8 cellular contexts compared by ENCODE assay signal in genomic region chr6:11232177-11232967, GRCh38. TPM values are rescaled to one million over a fixed set of nuclear protein-coding genes. Genes with fewer than 3 reads are reported as not detected.
DNase-seq lines count a peak whose midpoint lies in the region; ATAC-seq and TF ChIP-seq lines count a peak whose summit lies in the region.

Gene NEDD9, minus strand, starts transcription at chr6:11232668. Its CDS starts 153 bp downstream, at chr6:11232515.

- DNase-seq in NCI-H187 treated with DMSO at 0.1 percent for 48 hours (lab: John Stamatoyannopoulos, UW) (peak; percentile 73), anterior cingulate cortex (lab: John Stamatoyannopoulos, UW) (peak; percentile 37 to 96 (median 88)), right cardiac atrium (peak; percentile 96 to 98 (median 96)), pulmonary artery endothelial cell (ENCODE audit: low read depth, low spot score) (peak; percentile 94), uterus (peak; percentile 92 to 97)

- ATAC-seq in GM18499 (IDR thresholded peaks at IDR 0.05; ENCODE audit: insufficient read depth, unreplicated experiment) (peak; percentile 95), HG02943 (IDR thresholded peaks at IDR 0.05; ENCODE audit: low read depth, unreplicated experiment) (peak; percentile 98), right cardiac atrium (peak; percentile 98 to 99)

- H3K27ac ChIP-seq in right cardiac atrium (ENCODE audit: low read length) (peak within 1 kb of the TSS; percentile 93), uterus (peak within 1 kb of the TSS; percentile 88 to 94)

- no peaks in the 10 kb centered on the region for H3K9me3 ChIP-seq in right cardiac atrium (ENCODE audit: control insufficient read depth, low read length)
- H3K9me3 ChIP-seq in uterus = no peaks in the 10 kb centered on the region

- no peaks in the 10 kb centered on the region for H3K36me3 ChIP-seq in uterus

- peak in 2 of 4 experiments; percentile 5 to 21 for TF ChIP-seq CTCF in uterus (IDR thresholded peaks at IDR 0.05)

- intact Hi-C loops in T-helper 2 cell treated with Interferon-gamma antibody and Interleukin-4, amounts not matched to agents 100 ng/mL and 5 ng/mL, for 36 hours (cut with micrococcal nuclease) = loop anchor here (1.0 to 10.0 kb wide), 15 partner anchors 8 to 778 kb away; partner anchors contain the start of genes C6orf52, MAK, PAK1IP1 and TMEM170B
- intact Hi-C loops in right cardiac atrium (cut with DNase I) (loop anchor here in 2 of 4 donors (5.0 to 10.0 kb wide), 2 partner anchors 60 to 122 kb away; no protein-coding TSS in a partner anchor), uterus (cut with DNase I; ENCODE audit: low total_unique reads) (no loop called here)

- H3K4me1 ChIP-seq in right cardiac atrium (ENCODE audit: control insufficient read depth, insufficient read depth, low read length) = peaks cover 14% of the 10 kb centered on the region
- H3K4me1 ChIP-seq in uterus = no peaks in the 10 kb centered on the region

- H3K4me3 ChIP-seq in right cardiac atrium (ENCODE audit: low read length) (peak within 1 kb of the TSS; percentile 75), uterus (peak within 1 kb of the TSS; percentile 55 to 62)

- TF ChIP-seq POLR2A in uterus (IDR thresholded peaks at IDR 0.05) = peak; percentile 97 to 100

- WGBS in right cardiac atrium = under 1% methylated on average over 31 of the region's 31 CpGs

- H3K27me3 ChIP-seq in right cardiac atrium (ENCODE audit: control insufficient read depth, insufficient read depth) (no peaks in the 10 kb centered on the region), uterus (no peaks in the 10 kb centered on the region)

RNA-seq across cellular contexts. Expression of gene NEDD9, which starts in this region (rescaled TPM):
- total RNA-seq in T-helper 2 cell treated with Interferon-gamma antibody and Interleukin-4, amounts not matched to agents 100 ng/mL and 5 ng/mL, for 36 hours = 45.9 and 46.5 TPM in 2 replicates
- total RNA-seq in right cardiac atrium (10 to 100 TPM; 21.8 to 38.0 (median 29.1) TPM), pulmonary artery endothelial cell (32.8 and 51.5 TPM in 2 replicates), uterus (10 to 100 TPM; 36.2 to 99.1 (median 70.2) TPM)
- polyA plus RNA-seq in right cardiac atrium = 20.9 TPM

Comparison
In these comparisons a context has a peak if more than half of its experiments do, and no peak if none do; other contexts are left out.
1. Peak in every context shown above with its lines: DNase-seq, ATAC-seq, H3K4me3 ChIP-seq and H3K27ac ChIP-seq.